In the genomic region with DNA sequence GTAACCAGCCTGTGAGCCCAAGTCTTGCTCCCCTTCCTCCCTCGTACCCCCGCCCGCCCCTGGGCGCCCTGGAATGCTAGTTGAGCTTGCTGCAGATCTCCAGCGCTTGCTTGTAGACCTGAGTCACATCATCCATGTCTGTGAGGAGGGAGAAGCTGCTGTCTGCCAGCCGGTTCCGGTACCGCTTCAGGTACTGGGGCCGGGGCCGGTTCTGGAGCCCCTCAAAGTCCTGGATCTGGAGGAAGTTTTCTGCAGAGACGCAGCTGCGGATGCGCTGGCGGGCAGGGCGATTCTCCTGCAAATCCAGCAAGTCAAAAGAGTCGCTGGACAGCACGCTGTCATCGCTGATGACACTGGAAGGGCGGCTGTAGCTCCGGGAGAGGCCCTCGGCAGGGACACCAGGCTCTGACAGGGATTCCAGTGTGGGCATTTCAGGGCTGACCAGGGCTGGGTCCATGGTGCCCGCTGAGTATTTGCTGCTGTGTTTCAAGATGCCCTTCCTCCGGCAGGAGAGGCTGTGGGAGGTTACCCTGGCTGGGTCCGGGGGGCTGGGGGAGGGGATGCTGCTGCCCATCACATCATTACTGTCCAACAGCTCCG, we compare ENCODE assay signal across 15 cellular contexts.
DNase-seq lines count a peak whose midpoint lies in the region; ATAC-seq and TF ChIP-seq lines count a peak whose summit lies in the region.
"Had no signal": no experiment of that assay in that cellular context is flagged by ENCODE, and none has a peak within 500 bp of the region (broad histone marks: within the 10 kb centered on the region; RNA-seq: fewer than 3 reads in every experiment).

No MANE protein-coding gene starts in this region.

- H3K27ac Mint-ChIP-seq in osteocyte (ENCODE audit: unreplicated experiment), result no peak overlapping the region
- H3K27ac Mint-ChIP-seq: B cell; CD8-positive, alpha-beta T cell; GM23338 had no signal

- peaks cover 4% of the 10 kb centered on the region for H3K9me3 Mint-ChIP-seq in osteocyte (ENCODE audit: unreplicated experiment)
- H3K9me3 Mint-ChIP-seq: CD8-positive, alpha-beta T cell; GM23338 had no signal

- H3K4me3 ChIP-seq in left ventricle myocardium inferior (no peak overlapping the region), esophagus muscularis mucosa (no peak overlapping the region)
- H3K4me3 ChIP-seq: BLaER1 treated with 17β-estradiol and CSF1 and Interleukin-3, amounts not matched to agents 10 nM and 100 nM; GM23338 had no signal

- TF ChIP-seq CTCF in left ventricle myocardium inferior (IDR thresholded peaks at IDR 0.05; ENCODE audit: borderline replicate concordance) (no peak), esophagus muscularis mucosa (IDR thresholded peaks at IDR 0.05) (no peak), osteocyte (IDR thresholded peaks at IDR 0.05) (no peak)

- H3K36me3 Mint-ChIP-seq in osteocyte (ENCODE audit: unreplicated experiment), result peaks cover 58% of the 10 kb centered on the region
- H3K36me3 Mint-ChIP-seq: CD8-positive, alpha-beta T cell had no signal

- TF ChIP-seq EP300 in esophagus muscularis mucosa (IDR thresholded peaks at IDR 0.05), result no peak

- H3K27ac ChIP-seq in left ventricle myocardium inferior (replicated peaks) (peak overlapping the region; percentile 53), esophagus muscularis mucosa (replicated peaks in 1 of 4) (no peak overlapping the region)
- H3K27ac ChIP-seq: BLaER1 treated with 17β-estradiol and CSF1 and Interleukin-3, amounts not matched to agents 10 nM and 100 nM had no signal

- WGBS in esophagus muscularis mucosa, result 98% methylated on average over 16 of the region's 25 CpGs

- TF ChIP-seq POLR2A in esophagus muscularis mucosa (IDR thresholded peaks at IDR 0.05; ENCODE audit: low read depth), result no peak

- intact Hi-C loops in left ventricle myocardium inferior (cut with micrococcal nuclease), result no loop called here
- intact Hi-C loops in Right ventricle myocardium inferior (cut with DNase I), result no loop called here
- intact Hi-C loops in esophagus muscularis mucosa (cut with DNase I), result no loop called here

- H3K36me3 ChIP-seq in left ventricle myocardium inferior (peaks cover 61% of the 10 kb centered on the region), esophagus muscularis mucosa (peaks cover 0 to 77% (median 18%) of the 10 kb centered on the region in 4 donors)
- H3K36me3 ChIP-seq: BLaER1 treated with 17β-estradiol and CSF1 and Interleukin-3, amounts not matched to agents 10 nM and 100 nM had no signal

- H3K4me1 ChIP-seq in left ventricle myocardium inferior (peaks cover 55% of the 10 kb centered on the region), esophagus muscularis mucosa (peaks cover 15 to 24% (median 21%) of the 10 kb centered on the region in 4 donors)

- no peak overlapping the region for H3K4me3 Mint-ChIP-seq in osteocyte (ENCODE audit: unreplicated experiment)
- H3K4me3 Mint-ChIP-seq: B cell; CD8-positive, alpha-beta T cell; GM23338 had no signal

- no peak for DNase-seq in left ventricle myocardium inferior
- no peak for DNase-seq in Right ventricle myocardium inferior (ENCODE audit: missing footprints)
- peak; percentile 70 for DNase-seq in esophagus muscularis mucosa (ENCODE audit: extremely low spot score)
- DNase-seq in osteocyte (ENCODE audit: extremely low spot score, unreplicated experiment), result peak; percentile 79
- no peak for DNase-seq in SW480 (ENCODE audit: low spot score)
- DNase-seq: Calu3; CD8-positive, alpha-beta T cell; DMS79 treated with DMSO at 0.1 percent for 48 hours; GF-D8; HCEC 1CT had no signal

- ATAC-seq in Right ventricle myocardium inferior (no peak), GM19023 (IDR thresholded peaks at IDR 0.05; ENCODE audit: unreplicated experiment) (no peak), HG03354 (IDR thresholded peaks at IDR 0.05; ENCODE audit: poor library complexity, severe bottlenecking, unreplicated experiment) (no peak)
- ATAC-seq: CD8-positive, alpha-beta T cell; GM23338 had no signal

- no peaks in the 10 kb centered on the region for H3K9me3 ChIP-seq in left ventricle myocardium inferior (replicated peaks)
- no peaks in the 10 kb centered on the region for H3K9me3 ChIP-seq in esophagus muscularis mucosa

- H3K4me1 Mint-ChIP-seq in osteocyte (ENCODE audit: unreplicated experiment), result peaks cover 7% of the 10 kb centered on the region
- H3K4me1 Mint-ChIP-seq: B cell had no signal

- H3K27me3 Mint-ChIP-seq in osteocyte (ENCODE audit: unreplicated experiment), result no peaks in the 10 kb centered on the region
- H3K27me3 Mint-ChIP-seq: B cell had no signal

- H3K27me3 ChIP-seq in left ventricle myocardium inferior (ENCODE audit: low read depth) (no peaks in the 10 kb centered on the region), esophagus muscularis mucosa (no peaks in the 10 kb centered on the region)
- H3K27me3 ChIP-seq: BLaER1 treated with 17β-estradiol and CSF1 and Interleukin-3, amounts not matched to agents 10 nM and 100 nM had no signal

Comparison
In these comparisons a context has a peak if more than half of its experiments do, and no peak if none do; other contexts are left out.
1. DNase-seq: peak in esophagus muscularis mucosa (single experiment) and osteocyte (single experiment); none in left ventricle myocardium inferior (single experiment), Right ventricle myocardium inferior (single experiment) and SW480 (single experiment).